Comparison of ENCODE assay signal across 1 cellular context in genomic region chr22:22855617-22856308, GRCh38.
TF ChIP-seq lines count a peak whose summit lies in the region.

No MANE protein-coding gene starts in this region.

TF ChIP-seq in K562, 482 proteins besides CTCF, POLR2A, EP300 and RAD21 (continued from another document):
- no peak for TF ChIP-seq ARID4B (CRISPR knock-in tag; IDR thresholded peaks at IDR 0.05)
- TF ChIP-seq MAZ (CRISPR knock-in tag; conservative IDR thresholded peaks at IDR 0.05 in 1 of 2, IDR thresholded peaks at IDR 0.05 in 1 of 2): peak in 1 of 2 experiments; percentile 84; a peak in 1 of 4 replicates
- TF ChIP-seq ZNF184 (CRISPR knock-in tag; IDR thresholded peaks at IDR 0.05): 0 out of 2 replicates have a peak, but pooled peaks have one; percentile 14
- no peak for TF ChIP-seq CC2D1A (IDR thresholded peaks at IDR 0.05)
- TF ChIP-seq IRF2 (CRISPR knock-in tag; IDR thresholded peaks at IDR 0.05): no peak
- no peak for TF ChIP-seq ZZZ3 (IDR thresholded peaks at IDR 0.05)
- TF ChIP-seq RB1 (IDR thresholded peaks at IDR 0.05; ENCODE audit: low read depth): no peak
- no peak for TF ChIP-seq C11orf30 (IDR thresholded peaks at IDR 0.05; ENCODE audit: low read depth)
- no peak for TF ChIP-seq RHOXF2B (CRISPR knock-in tag; conservative IDR thresholded peaks at IDR 0.05)
- TF ChIP-seq ELF1 (tag; IDR thresholded peaks at IDR 0.05): no peak
- peak; percentile 86; the same call in 1 of the 2 replicates for TF ChIP-seq STAT6 (CRISPR knock-in tag; IDR thresholded peaks at IDR 0.05)
- peak; percentile 34; the same call in 1 of the 2 replicates for TF ChIP-seq USF2 (CRISPR knock-in tag; IDR thresholded peaks at IDR 0.05)
- TF ChIP-seq CREB1 (IDR thresholded peaks at IDR 0.05): 0 out of 2 replicates have a peak, but pooled peaks have one; percentile 8
- TF ChIP-seq CREB1 (CRISPR knock-in tag; IDR thresholded peaks at IDR 0.05): no peak
- TF ChIP-seq, protein P1, sequence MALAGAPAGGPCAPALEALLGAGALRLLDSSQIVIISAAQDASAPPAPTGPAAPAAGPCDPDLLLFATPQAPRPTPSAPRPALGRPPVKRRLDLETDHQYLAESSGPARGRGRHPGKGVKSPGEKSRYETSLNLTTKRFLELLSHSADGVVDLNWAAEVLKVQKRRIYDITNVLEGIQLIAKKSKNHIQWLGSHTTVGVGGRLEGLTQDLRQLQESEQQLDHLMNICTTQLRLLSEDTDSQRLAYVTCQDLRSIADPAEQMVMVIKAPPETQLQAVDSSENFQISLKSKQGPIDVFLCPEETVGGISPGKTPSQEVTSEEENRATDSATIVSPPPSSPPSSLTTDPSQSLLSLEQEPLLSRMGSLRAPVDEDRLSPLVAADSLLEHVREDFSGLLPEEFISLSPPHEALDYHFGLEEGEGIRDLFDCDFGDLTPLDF (CRISPR knock-in tag; IDR thresholded peaks at IDR 0.05): peak; percentile 65
- TF ChIP-seq, protein P2, sequence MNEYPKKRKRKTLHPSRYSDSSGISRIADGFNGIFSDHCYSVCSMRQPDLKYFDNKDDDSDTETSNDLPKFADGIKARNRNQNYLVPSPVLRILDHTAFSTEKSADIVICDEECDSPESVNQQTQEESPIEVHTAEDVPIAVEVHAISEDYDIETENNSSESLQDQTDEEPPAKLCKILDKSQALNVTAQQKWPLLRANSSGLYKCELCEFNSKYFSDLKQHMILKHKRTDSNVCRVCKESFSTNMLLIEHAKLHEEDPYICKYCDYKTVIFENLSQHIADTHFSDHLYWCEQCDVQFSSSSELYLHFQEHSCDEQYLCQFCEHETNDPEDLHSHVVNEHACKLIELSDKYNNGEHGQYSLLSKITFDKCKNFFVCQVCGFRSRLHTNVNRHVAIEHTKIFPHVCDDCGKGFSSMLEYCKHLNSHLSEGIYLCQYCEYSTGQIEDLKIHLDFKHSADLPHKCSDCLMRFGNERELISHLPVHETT (CRISPR knock-in tag; conservative IDR thresholded peaks at IDR 0.05 in 1 of 2, IDR thresholded peaks at IDR 0.05 in 1 of 2): peak in 1 of 2 experiments; percentile 90; a peak in 1 of 4 replicates
- no peak for TF ChIP-seq ARID2 (IDR thresholded peaks at IDR 0.05)
- no peak for TF ChIP-seq ZBTB40 (IDR thresholded peaks at IDR 0.05)
- peak; percentile 56; the same call in 1 of the 2 replicates for TF ChIP-seq ZBTB40 (CRISPR knock-in tag; IDR thresholded peaks at IDR 0.05)
- TF ChIP-seq, protein P3, sequence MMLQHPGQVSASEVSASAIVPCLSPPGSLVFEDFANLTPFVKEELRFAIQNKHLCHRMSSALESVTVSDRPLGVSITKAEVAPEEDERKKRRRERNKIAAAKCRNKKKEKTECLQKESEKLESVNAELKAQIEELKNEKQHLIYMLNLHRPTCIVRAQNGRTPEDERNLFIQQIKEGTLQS (IDR thresholded peaks at IDR 0.05): no peak
- TF ChIP-seq, protein P3 (CRISPR knock-in tag; conservative IDR thresholded peaks at IDR 0.05): peak; percentile 89
- no peak for TF ChIP-seq PRMT5 (CRISPR knock-in tag; IDR thresholded peaks at IDR 0.05)
- TF ChIP-seq SRF (CRISPR knock-in tag; IDR thresholded peaks at IDR 0.05): peak in 1 of 2 experiments; percentile 51; a peak in 1 of 4 replicates
- peak in 1 of 2 experiments; percentile 28; a peak in 1 of 3 replicates for TF ChIP-seq CBX3 (IDR thresholded peaks at IDR 0.05; ENCODE audit: borderline replicate concordance in 1 of 2, low read length in 2 of 2)
- TF ChIP-seq NFXL1 (CRISPR knock-in tag; IDR thresholded peaks at IDR 0.05): no peak
- peak; percentile 66; the same call in 1 of the 2 replicates for TF ChIP-seq HMGXB4 (CRISPR knock-in tag; IDR thresholded peaks at IDR 0.05)
TF ChIP-seq in K562: peak in this region for 13.
